8 cellular contexts compared by ENCODE assay signal in the genomic region with DNA sequence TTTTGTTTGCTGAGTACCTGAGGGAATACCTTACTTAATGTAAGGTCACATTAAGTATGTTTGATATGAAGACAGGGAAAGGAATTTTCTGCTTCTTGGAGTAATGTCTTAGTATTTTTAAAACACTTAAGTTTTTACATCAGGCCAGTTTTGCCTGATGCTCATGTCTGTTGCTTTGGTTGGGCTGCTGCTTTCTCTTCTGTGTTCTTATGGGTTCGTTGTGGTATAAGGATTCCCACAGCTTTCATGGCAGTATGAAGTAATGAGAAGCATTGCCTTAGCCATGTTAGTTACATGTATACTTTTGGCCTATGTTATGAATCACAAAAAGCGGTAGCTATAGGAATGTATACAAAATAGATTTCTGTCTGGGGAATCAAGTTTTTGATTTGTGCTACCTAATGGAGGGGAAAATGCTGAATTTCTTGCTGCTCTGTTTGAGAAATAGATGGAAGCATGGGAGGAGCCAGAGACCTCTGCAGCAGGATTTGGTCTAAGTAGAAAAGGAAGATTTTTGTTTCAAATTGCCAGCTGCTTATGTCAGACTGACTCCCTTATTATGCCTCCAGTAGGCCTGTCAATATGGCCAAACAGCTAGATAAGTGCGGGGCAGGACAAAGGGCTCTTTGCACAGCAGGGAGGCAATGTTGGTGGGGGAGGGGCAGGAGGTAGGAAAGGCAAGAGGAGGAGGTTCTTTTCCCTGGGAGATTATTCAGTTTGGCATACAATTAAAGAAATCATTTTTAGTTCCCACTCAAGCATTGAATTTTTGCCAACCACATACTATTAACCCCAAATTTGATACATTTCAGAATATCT. TPM values are rescaled to one million over a fixed set of nuclear protein-coding genes. Genes with fewer than 3 reads are reported as not detected.
DNase-seq lines count a peak whose midpoint lies in the region; ATAC-seq and TF ChIP-seq lines count a peak whose summit lies in the region.

No MANE protein-coding gene starts in this region.

- no peak for DNase-seq in activated T-cell treated with anti-CD3 and anti-CD28 coated beads, Interleukin-2, amount 50 U/mL, for 72 hours
- DNase-seq in activated T-cell treated with anti-CD3 and anti-CD28 coated beads, Interleukin-2, amount 50 U/mL, for 48 hours = no peak
- DNase-seq in SK-MEL-5 (ENCODE audit: low read depth, low spot score) (peak; percentile 84), foreskin melanocyte (peak; percentile 82), progenitor cell of endocrine pancreas (ENCODE audit: low spot score, unreplicated experiment) (peak; percentile 44), SIG-M5 (lab: John Stamatoyannopoulos, UW) (no peak)

- TF ChIP-seq CTCF in progenitor cell of endocrine pancreas (IDR thresholded peaks at IDR 0.05; ENCODE audit: unreplicated experiment) = no peak

- peak overlapping the region; percentile 88 for H3K27ac Mint-ChIP-seq in activated T-cell treated with anti-CD3 and anti-CD28 coated beads, Interleukin-2, amount 50 U/mL, for 72 hours
- H3K27ac Mint-ChIP-seq in progenitor cell of endocrine pancreas = peak overlapping the region; percentile 93

- no peaks in the 10 kb centered on the region for H3K27me3 Mint-ChIP-seq in activated T-cell treated with anti-CD3 and anti-CD28 coated beads, Interleukin-2, amount 50 U/mL, for 72 hours (ENCODE audit: low read depth)
- no peaks in the 10 kb centered on the region for H3K27me3 Mint-ChIP-seq in progenitor cell of endocrine pancreas

- H3K36me3 Mint-ChIP-seq in activated T-cell treated with anti-CD3 and anti-CD28 coated beads, Interleukin-2, amount 50 U/mL, for 72 hours (ENCODE audit: insufficient read depth in 2 of 2) = peaks cover 14 to 15% of the 10 kb centered on the region in 2 donors
- H3K36me3 Mint-ChIP-seq in progenitor cell of endocrine pancreas (ENCODE audit: insufficient read depth) = peaks cover 2% of the 10 kb centered on the region

- peak overlapping the region; percentile 54 to 75 for H3K4me3 Mint-ChIP-seq in activated T-cell treated with anti-CD3 and anti-CD28 coated beads, Interleukin-2, amount 50 U/mL, for 72 hours
- peak overlapping the region; percentile 64 for H3K4me3 Mint-ChIP-seq in progenitor cell of endocrine pancreas (ENCODE audit: low read depth)

- H3K4me1 Mint-ChIP-seq in activated T-cell treated with anti-CD3 and anti-CD28 coated beads, Interleukin-2, amount 50 U/mL, for 72 hours (ENCODE audit: low read depth) = peaks cover 70% of the 10 kb centered on the region
- H3K4me1 Mint-ChIP-seq in progenitor cell of endocrine pancreas (ENCODE audit: low read depth) = peaks cover 59% of the 10 kb centered on the region

- in situ Hi-C loops in SK-MEL-5 (cut with HindIII; ENCODE audit: low pct_unique_long_range_greater_than_20kb, low sequenced_read_pairs) = no loop called here

- ATAC-seq in activated T-cell treated with anti-CD3 and anti-CD28 coated beads, Interleukin-2, amount 50 U/mL, for 72 hours (replicated peaks in 1 of 2) = no peak
- ATAC-seq in GM21367 (IDR thresholded peaks at IDR 0.05; ENCODE audit: unreplicated experiment) = no peak
- no peak for ATAC-seq in GM19395 (IDR thresholded peaks at IDR 0.05; ENCODE audit: unreplicated experiment)

- no peaks in the 10 kb centered on the region for H3K9me3 Mint-ChIP-seq in activated T-cell treated with anti-CD3 and anti-CD28 coated beads, Interleukin-2, amount 50 U/mL, for 72 hours
- no peaks in the 10 kb centered on the region for H3K9me3 Mint-ChIP-seq in progenitor cell of endocrine pancreas (ENCODE audit: low read depth)

RNA-seq across cellular contexts. Expression of gene SETD5, which starts 5.2 kb away (rescaled TPM):
- 100 to 1,000 TPM; 158 to 173 TPM for total RNA-seq in activated T-cell treated with anti-CD3 and anti-CD28 coated beads, Interleukin-2, amount 50 U/mL, for 72 hours
- 39.8 and 41.0 TPM in 2 replicates for total RNA-seq in SK-MEL-5 (2014; rRNA removed; shearing (Covaris generic))
- 40.8 and 59.8 TPM in 2 replicates for polyA plus RNA-seq in SK-MEL-5 (2015; cell fraction: cytosol; rRNA removed)
- polyA plus RNA-seq in SK-MEL-5 (2015; cell fraction: nucleus; rRNA removed) = 203 and 235 TPM in 2 replicates
- total RNA-seq in progenitor cell of endocrine pancreas = 227 and 233 TPM in 2 replicates

RNA-seq across cellular contexts. Expression of gene THUMPD3, which starts 39.8 kb away (rescaled TPM):
- 10 to 100 TPM; 56.0 to 65.5 TPM for total RNA-seq in activated T-cell treated with anti-CD3 and anti-CD28 coated beads, Interleukin-2, amount 50 U/mL, for 72 hours
- 73.5 and 85.0 TPM in 2 replicates for total RNA-seq in SK-MEL-5 (2014; rRNA removed; shearing (Covaris generic))
- polyA plus RNA-seq in SK-MEL-5 (2015; cell fraction: cytosol; rRNA removed) = 43.6 and 48.6 TPM in 2 replicates
- polyA plus RNA-seq in SK-MEL-5 (2015; cell fraction: nucleus; rRNA removed) = 42.2 and 52.5 TPM in 2 replicates
- total RNA-seq in progenitor cell of endocrine pancreas = 61.3 and 62.4 TPM in 2 replicates

Comparison
In these comparisons a context has a peak if more than half of its experiments do, and no peak if none do; other contexts are left out.
1. DNase-seq: peak in SK-MEL-5 (single experiment), foreskin melanocyte (single experiment) and progenitor cell of endocrine pancreas (single experiment); none in activated T-cell treated with anti-CD3 and anti-CD28 coated beads, Interleukin-2, amount 50 U/mL, for 72 hours (0 of 2), activated T-cell treated with anti-CD3 and anti-CD28 coated beads, Interleukin-2, amount 50 U/mL, for 48 hours (0 of 2) and SIG-M5 (single experiment).